11 cellular contexts compared by ENCODE assay signal in the genomic region with DNA sequence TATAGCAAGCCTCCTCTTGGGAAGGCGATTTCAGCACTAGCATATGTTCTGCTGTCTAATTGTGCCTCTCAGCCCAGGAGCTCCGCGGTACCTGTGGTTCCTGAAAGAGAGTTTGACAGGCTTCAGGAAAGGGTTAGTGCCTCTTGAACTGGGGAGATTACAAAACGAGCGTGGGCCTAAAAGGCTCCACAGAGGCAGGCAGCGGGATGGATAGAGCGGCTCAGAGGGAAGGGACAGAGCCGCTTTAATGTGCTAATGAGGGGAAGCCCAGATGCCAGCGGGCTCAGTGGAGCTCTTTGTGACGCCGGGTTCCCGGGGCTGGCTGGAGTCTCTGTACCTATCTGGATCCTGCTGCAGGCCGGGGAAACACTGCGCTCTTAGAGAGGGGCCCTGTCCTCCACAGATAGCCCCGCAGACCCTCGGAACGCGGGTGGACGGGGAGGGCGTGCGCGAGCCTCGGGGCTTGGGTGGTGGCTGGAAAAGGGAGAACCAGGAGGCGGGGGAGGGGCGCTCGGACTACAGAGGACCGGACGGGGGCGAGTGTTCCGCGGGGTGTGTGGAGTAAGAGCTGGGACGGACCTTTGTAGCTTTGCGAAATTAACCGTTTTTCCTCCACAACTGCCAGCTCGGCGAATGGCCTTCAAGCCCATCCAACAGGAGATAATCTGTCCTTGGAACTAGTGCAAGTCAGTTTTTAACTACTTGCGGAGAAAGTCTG. TPM values are rescaled to one million over a fixed set of nuclear protein-coding genes. Genes with fewer than 3 reads are reported as not detected.
DNase-seq lines count a peak whose midpoint lies in the region; ATAC-seq and TF ChIP-seq lines count a peak whose summit lies in the region.
"Had no signal": no experiment of that assay in that cellular context is flagged by ENCODE, and none has a peak within 500 bp of the region (broad histone marks: within the 10 kb centered on the region; RNA-seq: fewer than 3 reads in every experiment).

No MANE protein-coding gene starts in this region.

- H3K27me3 Mint-ChIP-seq in neural progenitor cell (ENCODE audit: insufficient read depth, low read depth): no peaks in the 10 kb centered on the region
- H3K27me3 Mint-ChIP-seq: brain had no signal

- peaks cover 13% of the 10 kb centered on the region for H4K20me1 ChIP-seq in neural progenitor cell (ENCODE audit: low read depth)

- H3K4me3 ChIP-seq in BE2C (ENCODE audit: low read depth, low read length) (peak overlapping the region; percentile 56), esophagus muscularis mucosa (peak overlapping the region; percentile 34 to 45 (median 40)), neural progenitor cell (peak overlapping the region; percentile 63)

- H3K27ac ChIP-seq in esophagus muscularis mucosa (replicated peaks in 1 of 4): peak overlapping the region in 1 of 4 donors; percentile 36
- H3K27ac ChIP-seq in neural progenitor cell: peak overlapping the region; percentile 93

- peak overlapping the region; percentile 85 for H3K4me2 ChIP-seq in neural progenitor cell

- no peaks in the 10 kb centered on the region for H3K79me2 ChIP-seq in neural progenitor cell (ENCODE audit: low read depth)

- TF ChIP-seq POLR2A in esophagus muscularis mucosa (IDR thresholded peaks at IDR 0.05; ENCODE audit: low read depth): no peak

- no peak for TF ChIP-seq CTCF in BE2C (IDR thresholded peaks at IDR 0.05; ENCODE audit: low read depth, low read length)
- TF ChIP-seq CTCF in esophagus muscularis mucosa (IDR thresholded peaks at IDR 0.05): no peak
- TF ChIP-seq CTCF in neural progenitor cell (IDR thresholded peaks at IDR 0.05): no peak

- peaks cover 40% of the 10 kb centered on the region for H3F3A ChIP-seq in neural progenitor cell (ENCODE audit: low read depth)

- intact Hi-C loops in esophagus muscularis mucosa (cut with DNase I): no loop called here

- H3K36me3 ChIP-seq in BE2C (no peaks in the 10 kb centered on the region), esophagus muscularis mucosa (no peaks in the 10 kb centered on the region), neural progenitor cell (no peaks in the 10 kb centered on the region)

- no peak for ATAC-seq in HG02763 (IDR thresholded peaks at IDR 0.05; ENCODE audit: unreplicated experiment)
- no peak for ATAC-seq in GM21367 (IDR thresholded peaks at IDR 0.05; ENCODE audit: unreplicated experiment)
- ATAC-seq in GM18870 (IDR thresholded peaks at IDR 0.05; ENCODE audit: unreplicated experiment): no peak

- peaks cover 3% of the 10 kb centered on the region for H3K9me3 Mint-ChIP-seq in neural progenitor cell
- H3K9me3 Mint-ChIP-seq: brain, naive B cell had no signal

- no peak overlapping the region for H3K27ac Mint-ChIP-seq in neural progenitor cell
- H3K27ac Mint-ChIP-seq: brain, naive B cell had no signal

- no peak for TF ChIP-seq EP300 in esophagus muscularis mucosa (IDR thresholded peaks at IDR 0.05)

- H3K4me3 Mint-ChIP-seq in neural progenitor cell: no peak overlapping the region

- no peaks in the 10 kb centered on the region for H3K4me1 ChIP-seq in BE2C
- H3K4me1 ChIP-seq in esophagus muscularis mucosa: peaks cover 0 to 15% (median 13%) of the 10 kb centered on the region in 4 donors
- H3K4me1 ChIP-seq in neural progenitor cell: peaks cover 21% of the 10 kb centered on the region

- DNase-seq in BE2C: peak; percentile 38
- peak; percentile 20 for DNase-seq in NCI-H2227 (lab: John Stamatoyannopoulos, UW; ENCODE audit: unreplicated experiment)
- no peak for DNase-seq in esophagus muscularis mucosa (ENCODE audit: extremely low spot score)
- DNase-seq in neural progenitor cell (ENCODE audit: low spot score): peak; percentile 90
- no peak for DNase-seq in T1000 (lab: John Stamatoyannopoulos, UW)
- DNase-seq: DND-41, naive B cell had no signal

- H3K4me1 Mint-ChIP-seq in neural progenitor cell: peaks cover 24% of the 10 kb centered on the region
- H3K4me1 Mint-ChIP-seq: naive B cell had no signal

- H3K9ac ChIP-seq in neural progenitor cell: peak overlapping the region; percentile 49

- H3K9me3 ChIP-seq in BE2C (no peaks in the 10 kb centered on the region), esophagus muscularis mucosa (no peaks in the 10 kb centered on the region), neural progenitor cell (ENCODE audit: low read depth) (no peaks in the 10 kb centered on the region)

- 2% methylated on average over 37 of the region's 37 CpGs for WGBS in esophagus muscularis mucosa

- H3K27me3 ChIP-seq in BE2C (no peaks in the 10 kb centered on the region; the same call in 1 of the 2 replicates), esophagus muscularis mucosa (peaks cover 0 to 31% (median 11%) of the 10 kb centered on the region in 4 donors), neural progenitor cell (peaks cover 5% of the 10 kb centered on the region)

- H3K36me3 Mint-ChIP-seq in neural progenitor cell: peaks cover 6% of the 10 kb centered on the region
- H3K36me3 Mint-ChIP-seq: brain, naive B cell had no signal

- H2AFZ ChIP-seq in neural progenitor cell (replicated peaks): peak overlapping the region; percentile 81

RNA-seq across cellular contexts. Expression of a gene that starts 12.9 kb away (rescaled TPM):
- polyA plus RNA-seq in BE2C (2012; ENCODE audit: insufficient read depth, insufficient read length, low read depth): 0.09 TPM
- total RNA-seq in esophagus muscularis mucosa (1 to 10 TPM; 5.4 to 8.1 (median 6.5) TPM), neural progenitor cell (ENCODE audit: low replicate concordance) (17.7 and 24.3 TPM in 2 replicates)

Comparison
In these comparisons a context has a peak if more than half of its experiments do, and no peak if none do; other contexts are left out.
1. DNase-seq: peak in BE2C (single experiment), NCI-H2227 (single experiment) and neural progenitor cell (single experiment); none in esophagus muscularis mucosa (single experiment) and T1000 (single experiment).
2. Peak in every context shown above with its lines, with median percentiles within 50 percentile points of each other: H3K4me3 ChIP-seq.